ENCODE assay signal across 34 cellular contexts in the genomic region with DNA sequence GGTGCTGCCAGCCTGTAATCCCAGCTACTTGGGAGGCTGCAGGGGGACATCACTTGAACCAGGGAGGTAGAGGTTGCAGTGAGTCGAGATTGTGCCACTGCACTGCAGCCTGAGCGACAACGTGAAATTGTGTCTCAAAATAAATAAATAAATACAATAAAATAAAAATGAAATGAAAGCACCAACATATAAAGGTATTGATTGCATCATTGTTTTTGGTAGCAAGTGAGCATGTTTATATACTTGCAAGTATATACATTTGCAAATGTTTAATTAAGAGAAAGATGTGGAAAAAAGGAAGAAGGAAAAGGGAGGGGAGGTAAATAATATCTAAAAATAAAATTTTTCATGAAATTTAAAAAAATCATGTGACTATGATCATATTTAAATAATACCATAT.
"Had no signal": no experiment of that assay in that cellular context is flagged by ENCODE, and none has a peak within 500 bp of the region (broad histone marks: within the 10 kb centered on the region; RNA-seq: fewer than 3 reads in every experiment).

No MANE protein-coding gene starts in this region.

- H3K4me3 ChIP-seq: MG63 had no signal

- H3K36me3 ChIP-seq: MG63 had no signal

- DNase-seq: Karpas-422, Kasumi-1, MG63, MM.1S, MV-4-11, NCI-H1048, NCI-H1092, NCI-H1092 treated with DMSO at 0.1 percent for 48 hours, NCI-H1105, NCI-H1105 treated with DMSO at 0.1 percent for 48 hours, NCI-H1417, NCI-H1417 treated with DMSO at 0.1 percent for 48 hours, NCI-H1436, NCI-H1436 treated with DMSO at 0.1 percent for 48 hours, NCI-H146, NCI-H1694, NCI-H1694 treated with DMSO at 0.1 percent for 48 hours, NCI-H187, NCI-H187 treated with DMSO at 0.1 percent for 48 hours, NCI-H1930, NCI-H2029, NCI-H2029 treated with DMSO at 0.1 percent for 48 hours, NCI-H2081, NCI-H2081 treated with DMSO at 0.1 percent for 48 hours, NCI-H2107, NCI-H2171, NCI-H2171 treated with DMSO at 0.1 percent for 48 hours, NCI-H2227 treated with DMSO at 0.1 percent for 48 hours, NCI-H226, NCI-H345, NCI-H446, NCI-H446 treated with DMSO at 0.1 percent for 48 hours, NCI-H510A, NCI-H510A treated with DMSO at 0.1 percent for 48 hours had no signal

- H3K27me3 ChIP-seq: MG63 had no signal

- H3K9me3 ChIP-seq: MG63 had no signal
